15 cellular contexts compared by ENCODE assay signal in the genomic region with DNA sequence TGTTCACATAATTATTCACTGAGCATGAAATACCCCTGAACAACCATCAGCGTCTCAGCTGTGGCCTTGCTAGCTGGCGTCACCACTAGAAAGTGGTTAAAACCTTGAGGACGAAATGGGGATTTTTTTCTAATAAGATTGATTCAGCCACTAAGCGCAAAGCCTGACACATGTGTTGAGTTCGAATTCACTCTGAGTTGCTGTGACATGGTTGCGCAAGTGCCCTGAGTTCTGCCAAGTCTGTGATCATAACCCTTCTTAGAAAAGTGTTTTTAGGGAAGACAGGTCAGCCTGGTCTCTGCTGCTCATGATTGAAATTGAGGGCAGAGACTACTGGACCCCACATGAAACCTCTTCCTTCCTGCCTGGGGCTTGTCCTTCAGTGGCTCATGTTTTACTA.
"Had no signal": no experiment of that assay in that cellular context is flagged by ENCODE, and none has a peak within 500 bp of the region (broad histone marks: within the 10 kb centered on the region; RNA-seq: fewer than 3 reads in every experiment).

No MANE protein-coding gene starts in this region.

- H3K4me3 Mint-ChIP-seq: activated CD4-positive, alpha-beta memory T cell treated with anti-CD3 and anti-CD28 coated beads for 36 hours; activated CD8-positive, alpha-beta memory T cell treated with anti-CD3 and anti-CD28 coated beads, Interleukin-2, amount 10 ng/mL, durations not matched to agents 7 days and 5 days; activated naive CD4-positive, alpha-beta T cell treated with anti-CD3 and anti-CD28 coated beads, Interleukin-2, amount 10 ng/mL, durations not matched to agents 7 days and 5 days; naive thymus-derived CD4-positive, alpha-beta T cell; T-cell had no signal

- H3K27me3 ChIP-seq: pancreas, upper lobe of left lung had no signal

- H3K27me3 Mint-ChIP-seq: activated CD4-positive, alpha-beta memory T cell treated with anti-CD3 and anti-CD28 coated beads for 36 hours had no signal

- DNase-seq: activated CD4-positive, alpha-beta memory T cell treated with anti-CD3 and anti-CD28 coated beads for 36 hours; activated CD8-positive, alpha-beta memory T cell treated with anti-CD3 and anti-CD28 coated beads, Interleukin-2, amount 10 ng/mL, durations not matched to agents 7 days and 5 days; activated naive CD4-positive, alpha-beta T cell treated with anti-CD3 and anti-CD28 coated beads, Interleukin-2, amount 10 ng/mL, durations not matched to agents 7 days and 5 days; activated T-cell treated with anti-CD3 and anti-CD28 coated beads, Interleukin-2, amount 50 U/mL, for 1 hour; left colon; mucosa of descending colon; naive thymus-derived CD4-positive, alpha-beta T cell; pancreas; SK-N-SH; stimulated activated naive CD8-positive, alpha-beta T cell treated with anti-CD3 and anti-CD28 coated beads, Interleukin-15, Interleukin-2, amounts not matched to agents 100 U/mL and 50 U/mL, for 24 hours; T-cell; T-helper 9 cell had no signal

- H3K36me3 ChIP-seq: pancreas, upper lobe of left lung had no signal

- ATAC-seq: activated CD8-positive, alpha-beta memory T cell treated with anti-CD3 and anti-CD28 coated beads, Interleukin-2, amount 10 ng/mL, durations not matched to agents 7 days and 5 days; esophagus mucosa; left colon; mucosa of descending colon; naive thymus-derived CD4-positive, alpha-beta T cell; pancreas; stimulated activated naive CD8-positive, alpha-beta T cell treated with anti-CD3 and anti-CD28 coated beads, Interleukin-15, Interleukin-2, amounts not matched to agents 100 U/mL and 50 U/mL, for 24 hours; T-cell had no signal

- H3K27ac ChIP-seq: pancreas, upper lobe of left lung had no signal

- H3K9me3 ChIP-seq: mucosa of descending colon, pancreas, SK-N-SH, upper lobe of left lung had no signal

- H3K36me3 Mint-ChIP-seq: activated CD4-positive, alpha-beta memory T cell treated with anti-CD3 and anti-CD28 coated beads for 36 hours; activated CD8-positive, alpha-beta memory T cell treated with anti-CD3 and anti-CD28 coated beads, Interleukin-2, amount 10 ng/mL, durations not matched to agents 7 days and 5 days; activated naive CD4-positive, alpha-beta T cell treated with anti-CD3 and anti-CD28 coated beads, Interleukin-2, amount 10 ng/mL, durations not matched to agents 7 days and 5 days; naive thymus-derived CD4-positive, alpha-beta T cell; T-cell had no signal

- H3K4me1 Mint-ChIP-seq: activated CD8-positive, alpha-beta memory T cell treated with anti-CD3 and anti-CD28 coated beads, Interleukin-2, amount 10 ng/mL, durations not matched to agents 7 days and 5 days; activated naive CD4-positive, alpha-beta T cell treated with anti-CD3 and anti-CD28 coated beads, Interleukin-2, amount 10 ng/mL, durations not matched to agents 7 days and 5 days; naive thymus-derived CD4-positive, alpha-beta T cell; T-cell had no signal

- H3K4me1 ChIP-seq: pancreas, upper lobe of left lung had no signal

- H3K9me3 Mint-ChIP-seq: activated CD4-positive, alpha-beta memory T cell treated with anti-CD3 and anti-CD28 coated beads for 36 hours; activated naive CD4-positive, alpha-beta T cell treated with anti-CD3 and anti-CD28 coated beads, Interleukin-2, amount 10 ng/mL, durations not matched to agents 7 days and 5 days; activated T-helper 2 cell treated with anti-CD3 and anti-CD28 coated beads, Interferon-gamma antibody, Interleukin-2, Interleukin-4, amounts not matched to agents 10 μg/mL and 5 μg/mL and 100 μg/mL, durations not matched to agents 14 hours and 24 hours and 36 hours; naive thymus-derived CD4-positive, alpha-beta T cell; T-cell had no signal

- H3K4me3 ChIP-seq: mucosa of descending colon, pancreas, upper lobe of left lung had no signal

- H3K27ac Mint-ChIP-seq: activated CD4-positive, alpha-beta memory T cell treated with anti-CD3 and anti-CD28 coated beads for 36 hours; activated CD8-positive, alpha-beta memory T cell treated with anti-CD3 and anti-CD28 coated beads, Interleukin-2, amount 10 ng/mL, durations not matched to agents 7 days and 5 days; activated naive CD4-positive, alpha-beta T cell treated with anti-CD3 and anti-CD28 coated beads, Interleukin-2, amount 10 ng/mL, durations not matched to agents 7 days and 5 days; activated T-helper 2 cell treated with anti-CD3 and anti-CD28 coated beads, Interferon-gamma antibody, Interleukin-2, Interleukin-4, amounts not matched to agents 10 μg/mL and 5 μg/mL and 100 μg/mL, durations not matched to agents 14 hours and 24 hours and 36 hours; naive thymus-derived CD4-positive, alpha-beta T cell; T-cell had no signal
